In genomic region chr2:9951272-9951521, GRCh38 we compare ENCODE assay signal across 8 cellular contexts. TPM values are rescaled to one million over a fixed set of nuclear protein-coding genes. Genes with fewer than 3 reads are reported as not detected.
DNase-seq lines count a peak whose midpoint lies in the region; ATAC-seq, FAIRE-seq and TF ChIP-seq lines count a peak whose summit lies in the region.

No MANE protein-coding gene starts in this region.

- H3K27me3 Mint-ChIP-seq in H9 (ENCODE audit: low read depth), result peaks cover 61% of the 10 kb centered on the region
- peaks cover 57% of the 10 kb centered on the region for H3K27me3 Mint-ChIP-seq in WTC11 (ENCODE audit: low read depth)

- CTCF ChIA-PET in WTC11 (lab: Charles Lee), result interaction anchor here (1.1 kb wide), 1 partner anchor 9 kb away, joined by 3 read pairs; no protein-coding TSS in a partner anchor

- H4K5ac ChIP-seq in H9 (ENCODE audit: insufficient read length, low read depth, low read length), result no peak overlapping the region

- no peak overlapping the region for H2BK12ac ChIP-seq in H9 (ENCODE audit: insufficient read length, low read depth, low read length)

- ATAC-seq in WTC11, result no peak
- no peak for ATAC-seq in stimulated activated effector memory CD8-positive, alpha-beta T cell treated with anti-CD3 and anti-CD28 coated beads, Interleukin-12 subunit alpha, Interleukin-12 subunit beta, amount 100 ng/mL, for 72 hours
- ATAC-seq in HG02938 (IDR thresholded peaks at IDR 0.05; ENCODE audit: unreplicated experiment), result no peak
- no peak for ATAC-seq in HG03520 (IDR thresholded peaks at IDR 0.05; ENCODE audit: unreplicated experiment)

- no peak for FAIRE-seq in frontal cortex (lab: Jason Lieb, UNC)

- H3K18ac ChIP-seq in H9 (ENCODE audit: insufficient read length, low read depth, low read length), result no peak overlapping the region

- peak overlapping the region; percentile 65; the same call in 1 of the 2 replicates for H3K4me3 ChIP-seq in iPS DF 6.9 (ENCODE audit: low read length)

- peaks cover 11% of the 10 kb centered on the region; the same call in 1 of the 2 replicates for H3K27me3 ChIP-seq in H9 (ENCODE audit: insufficient read depth, low read length)
- peaks cover 15% of the 10 kb centered on the region for H3K27me3 ChIP-seq in iPS DF 6.9 (ENCODE audit: control insufficient read depth, insufficient read depth, low read length)

- H3K23me2 ChIP-seq in H9 (ENCODE audit: insufficient read length, low read depth, low read length, poor library complexity, severe bottlenecking), result peaks cover 6% of the 10 kb centered on the region

- no peak overlapping the region for H3K9ac ChIP-seq in H9 (ENCODE audit: extremely low read depth, insufficient read length, low read length)

- no peak overlapping the region for H3K14ac ChIP-seq in H9 (ENCODE audit: insufficient read depth, low read length)

- H2BK15ac ChIP-seq in H9 (ENCODE audit: low read depth, low read length), result no peak overlapping the region

- H3K4ac ChIP-seq in H9 (ENCODE audit: low read depth, low read length), result no peak overlapping the region

- H3K36me3 Mint-ChIP-seq in H9 (ENCODE audit: insufficient read depth in 1 of 3, low read depth in 3 of 3) (no peaks in the 10 kb centered on the region; a peak in 2 of 7 replicates), WTC11 (no peaks in the 10 kb centered on the region)
- H3K36me3 Mint-ChIP-seq in stimulated activated effector memory CD8-positive, alpha-beta T cell treated with anti-CD3 and anti-CD28 coated beads, Interleukin-12 subunit alpha, Interleukin-12 subunit beta, amount 100 ng/mL, for 72 hours, result peaks cover 6% of the 10 kb centered on the region

- H3K4me1 Mint-ChIP-seq in H9 (peaks cover 9 to 13% of the 10 kb centered on the region in 2 experiments), WTC11 (peaks cover 19% of the 10 kb centered on the region)
- peaks cover 8% of the 10 kb centered on the region for H3K4me1 Mint-ChIP-seq in stimulated activated effector memory CD8-positive, alpha-beta T cell treated with anti-CD3 and anti-CD28 coated beads, Interleukin-12 subunit alpha, Interleukin-12 subunit beta, amount 100 ng/mL, for 72 hours

- H4K8ac ChIP-seq in H9 (replicated peaks; ENCODE audit: insufficient read length, low read depth, low read length), result no peak overlapping the region

- no CpG with 5 or more reads among the region's 47 CpGs for WGBS in H9 (ENCODE audit: extremely low coverage, insufficient read length, low lambda C conversion rate)
- WGBS in iPS DF 6.9 (ENCODE audit: insufficient coverage, insufficient read length), result no CpG with 5 or more reads among the region's 47 CpGs

- H3K9me3 ChIP-seq in H9 (ENCODE audit: control insufficient read depth, low read depth, low read length) (no peaks in the 10 kb centered on the region), iPS DF 6.9 (ENCODE audit: control insufficient read depth, insufficient read depth, low read length) (no peaks in the 10 kb centered on the region)

- H4K20me1 ChIP-seq in H9 (ENCODE audit: control insufficient read depth, insufficient read depth, insufficient read length), result no peaks in the 10 kb centered on the region

- H3K4me2 ChIP-seq in H9 (ENCODE audit: insufficient read depth, insufficient read length, low read length), result peak overlapping the region; percentile 45

- no peaks in the 10 kb centered on the region for H3K4me1 ChIP-seq in H9 (ENCODE audit: insufficient read depth, low read length)
- H3K4me1 ChIP-seq in iPS DF 6.9 (ENCODE audit: control insufficient read depth, insufficient read depth, low read length), result 0 out of 2 replicates have a peak, but pooled peaks cover 2% of the 10 kb centered on the region

- H2BK5ac ChIP-seq in H9 (ENCODE audit: insufficient read length, low read length), result no peak overlapping the region

- H3K56ac ChIP-seq in H9 (ENCODE audit: insufficient read length, low read depth, low read length), result no peak overlapping the region

- no peak overlapping the region for H2AK5ac ChIP-seq in H9 (ENCODE audit: insufficient read length, low read length)

- H3K9me3 Mint-ChIP-seq in H9, result no peaks in the 10 kb centered on the region
- no peaks in the 10 kb centered on the region for H3K9me3 Mint-ChIP-seq in WTC11
- no peaks in the 10 kb centered on the region for H3K9me3 Mint-ChIP-seq in stimulated activated effector memory CD8-positive, alpha-beta T cell treated with anti-CD3 and anti-CD28 coated beads, Interleukin-12 subunit alpha, Interleukin-12 subunit beta, amount 100 ng/mL, for 72 hours

- TF ChIP-seq CTCF in H9 (conservative IDR thresholded peaks at IDR 0.05), result no peak
- TF ChIP-seq CTCF in WTC11 (IDR thresholded peaks at IDR 0.05), result no peak

- H2BK120ac ChIP-seq in H9 (ENCODE audit: low read depth, low read length, poor library complexity, severe bottlenecking), result no peak overlapping the region

- H3K27ac ChIP-seq in H9 (ENCODE audit: insufficient read length, low read depth, low read length), result no peak overlapping the region
- H3K27ac ChIP-seq in iPS DF 6.9 (ENCODE audit: low read length), result no peak overlapping the region

- H3K27ac Mint-ChIP-seq in H9 (no peak overlapping the region), WTC11 (no peak overlapping the region)
- no peak overlapping the region for H3K27ac Mint-ChIP-seq in stimulated activated effector memory CD8-positive, alpha-beta T cell treated with anti-CD3 and anti-CD28 coated beads, Interleukin-12 subunit alpha, Interleukin-12 subunit beta, amount 100 ng/mL, for 72 hours

- H3K79me1 ChIP-seq in H9 (ENCODE audit: insufficient read depth, low read depth, low read length, poor library complexity, severe bottlenecking), result no peaks in the 10 kb centered on the region

- no peak overlapping the region for H2BK20ac ChIP-seq in H9 (ENCODE audit: low read depth, low read length, poor library complexity, severe bottlenecking)

- DNase-seq in H9 (no peak), WTC11 (ENCODE audit: low spot score) (no peak), iPS DF 6.9 (ENCODE audit: low read depth, low spot score) (no peak), frontal cortex (ENCODE audit: low spot score in 2 of 2) (no peak), NCI-H1417 treated with DMSO at 0.1 percent for 48 hours (lab: John Stamatoyannopoulos, UW) (no peak)
- DNase-seq in stimulated activated effector memory CD8-positive, alpha-beta T cell treated with anti-CD3 and anti-CD28 coated beads, Interleukin-12 subunit alpha, Interleukin-12 subunit beta, amount 100 ng/mL, for 72 hours (ENCODE audit: low spot score in 2 of 2), result no peak

- H3K4me3 Mint-ChIP-seq in H9 (peak overlapping the region; percentile 70 to 87), WTC11 (peak overlapping the region; percentile 87)
- peak overlapping the region; percentile 79 for H3K4me3 Mint-ChIP-seq in stimulated activated effector memory CD8-positive, alpha-beta T cell treated with anti-CD3 and anti-CD28 coated beads, Interleukin-12 subunit alpha, Interleukin-12 subunit beta, amount 100 ng/mL, for 72 hours

- no peak overlapping the region for H2AFZ ChIP-seq in H9 (ENCODE audit: low read length)

- POLR2A ChIA-PET in WTC11 (lab: Charles Lee), result no interaction called here

- no peak overlapping the region for H3T11ph ChIP-seq in H9 (ENCODE audit: low read length)

- no peak overlapping the region for H3K23ac ChIP-seq in H9 (ENCODE audit: insufficient read length, low read depth, low read length)

- no peaks in the 10 kb centered on the region for H3K36me3 ChIP-seq in iPS DF 6.9 (ENCODE audit: control insufficient read depth, insufficient read depth, low read length)

- H4K91ac ChIP-seq in H9 (ENCODE audit: insufficient read length, low read depth, low read length), result no peak overlapping the region

- no peaks in the 10 kb centered on the region for H3K79me2 ChIP-seq in H9 (ENCODE audit: insufficient read depth, low read length)

TF ChIP-seq in WTC11, 78 proteins besides CTCF, POLR2A, EP300 and RAD21 (continues in another document):
- TF ChIP-seq, protein P1, sequence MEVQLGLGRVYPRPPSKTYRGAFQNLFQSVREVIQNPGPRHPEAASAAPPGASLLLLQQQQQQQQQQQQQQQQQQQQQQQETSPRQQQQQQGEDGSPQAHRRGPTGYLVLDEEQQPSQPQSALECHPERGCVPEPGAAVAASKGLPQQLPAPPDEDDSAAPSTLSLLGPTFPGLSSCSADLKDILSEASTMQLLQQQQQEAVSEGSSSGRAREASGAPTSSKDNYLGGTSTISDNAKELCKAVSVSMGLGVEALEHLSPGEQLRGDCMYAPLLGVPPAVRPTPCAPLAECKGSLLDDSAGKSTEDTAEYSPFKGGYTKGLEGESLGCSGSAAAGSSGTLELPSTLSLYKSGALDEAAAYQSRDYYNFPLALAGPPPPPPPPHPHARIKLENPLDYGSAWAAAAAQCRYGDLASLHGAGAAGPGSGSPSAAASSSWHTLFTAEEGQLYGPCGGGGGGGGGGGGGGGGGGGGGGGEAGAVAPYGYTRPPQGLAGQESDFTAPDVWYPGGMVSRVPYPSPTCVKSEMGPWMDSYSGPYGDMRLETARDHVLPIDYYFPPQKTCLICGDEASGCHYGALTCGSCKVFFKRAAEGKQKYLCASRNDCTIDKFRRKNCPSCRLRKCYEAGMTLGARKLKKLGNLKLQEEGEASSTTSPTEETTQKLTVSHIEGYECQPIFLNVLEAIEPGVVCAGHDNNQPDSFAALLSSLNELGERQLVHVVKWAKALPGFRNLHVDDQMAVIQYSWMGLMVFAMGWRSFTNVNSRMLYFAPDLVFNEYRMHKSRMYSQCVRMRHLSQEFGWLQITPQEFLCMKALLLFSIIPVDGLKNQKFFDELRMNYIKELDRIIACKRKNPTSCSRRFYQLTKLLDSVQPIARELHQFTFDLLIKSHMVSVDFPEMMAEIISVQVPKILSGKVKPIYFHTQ (CRISPR knock-in tag; IDR thresholded peaks at IDR 0.05), result no peak
- no peak for TF ChIP-seq PREB (CRISPR knock-in tag; IDR thresholded peaks at IDR 0.05; ENCODE audit: borderline replicate concordance)

RNA-seq across cellular contexts. Expression of gene GRHL1, which starts 0.3 kb away (rescaled TPM):
- 2.5 and 2.8 TPM in 2 replicates for total RNA-seq in H9 (2021)
- total RNA-seq in WTC11 (2021), result 2.7 to 5.0 TPM (median 4.7 TPM) in 3 replicates
- total RNA-seq in frontal cortex, result 4.9 TPM
